9 cellular contexts compared by ENCODE assay signal in genomic region chr15:65376767-65377104, GRCh38. TPM values are rescaled to one million over a fixed set of nuclear protein-coding genes. Genes with fewer than 3 reads are reported as not detected.
DNase-seq lines count a peak whose midpoint lies in the region; ATAC-seq and TF ChIP-seq lines count a peak whose summit lies in the region.
"Had no signal": no experiment of that assay in that cellular context is flagged by ENCODE, and none has a peak within 500 bp of the region (broad histone marks: within the 10 kb centered on the region; RNA-seq: fewer than 3 reads in every experiment).

No MANE protein-coding gene starts in this region.

- no peak for TF ChIP-seq CTCF in BE2C (IDR thresholded peaks at IDR 0.05; ENCODE audit: low read depth, low read length)

- peaks cover 20% of the 10 kb centered on the region for H3K4me1 ChIP-seq in BE2C

- ATAC-seq in effector memory CD8-positive, alpha-beta T cell (replicated peaks) = peak; percentile 43
- ATAC-seq in natural killer cell treated with Interleukin-12 subunit alpha and Interleukin-12 subunit beta and Interleukin-15 and Interleukin-18, amount 100 ng/mL, for 72 hours = peak in 1 of 2 donors; percentile 20
- ATAC-seq in HG03159 (IDR thresholded peaks at IDR 0.05; ENCODE audit: unreplicated experiment) (no peak), HG03520 (IDR thresholded peaks at IDR 0.05; ENCODE audit: unreplicated experiment) (no peak), HG02870 (IDR thresholded peaks at IDR 0.05; ENCODE audit: unreplicated experiment) (no peak)

- H3K4me1 Mint-ChIP-seq in effector memory CD8-positive, alpha-beta T cell (ENCODE audit: low read depth in 2 of 2) = peaks cover 10 to 12% of the 10 kb centered on the region in 2 donors
- H3K4me1 Mint-ChIP-seq in natural killer cell treated with Interleukin-12 subunit alpha and Interleukin-12 subunit beta and Interleukin-15 and Interleukin-18, amount 100 ng/mL, for 72 hours (ENCODE audit: low read depth in 2 of 2) = peaks cover 8% of the 10 kb centered on the region in 2 donors

- no peak overlapping the region for H3K27ac Mint-ChIP-seq in effector memory CD8-positive, alpha-beta T cell
- no peak overlapping the region for H3K27ac Mint-ChIP-seq in natural killer cell treated with Interleukin-12 subunit alpha and Interleukin-12 subunit beta and Interleukin-15 and Interleukin-18, amount 100 ng/mL, for 72 hours

- peaks cover 62 to 85% of the 10 kb centered on the region in 2 donors for H3K27me3 Mint-ChIP-seq in effector memory CD8-positive, alpha-beta T cell
- peaks cover 34 to 60% of the 10 kb centered on the region in 2 donors for H3K27me3 Mint-ChIP-seq in natural killer cell treated with Interleukin-12 subunit alpha and Interleukin-12 subunit beta and Interleukin-15 and Interleukin-18, amount 100 ng/mL, for 72 hours

- DNase-seq in BE2C = peak; percentile 42
- DNase-seq in NCI-H1105 (lab: John Stamatoyannopoulos, UW) = peak; percentile 15
- DNase-seq in effector memory CD8-positive, alpha-beta T cell = no peak
- DNase-seq in natural killer cell treated with Interleukin-12 subunit alpha and Interleukin-12 subunit beta and Interleukin-15 and Interleukin-18, amount 100 ng/mL, for 72 hours (ENCODE audit: low spot score) = no peak
- no peak for DNase-seq in NAMALWA (ENCODE audit: low spot score)

- no peaks in the 10 kb centered on the region for H3K36me3 Mint-ChIP-seq in effector memory CD8-positive, alpha-beta T cell (ENCODE audit: insufficient read depth)
- H3K36me3 Mint-ChIP-seq in natural killer cell treated with Interleukin-12 subunit alpha and Interleukin-12 subunit beta and Interleukin-15 and Interleukin-18, amount 100 ng/mL, for 72 hours = no peaks in the 10 kb centered on the region

- no peaks in the 10 kb centered on the region for H3K27me3 ChIP-seq in BE2C

- peak overlapping the region; percentile 64 to 72 for H3K4me3 Mint-ChIP-seq in effector memory CD8-positive, alpha-beta T cell
- peak overlapping the region; percentile 68 for H3K4me3 Mint-ChIP-seq in natural killer cell treated with Interleukin-12 subunit alpha and Interleukin-12 subunit beta and Interleukin-15 and Interleukin-18, amount 100 ng/mL, for 72 hours

- H3K4me3 ChIP-seq in BE2C (ENCODE audit: low read depth, low read length) = peak overlapping the region; percentile 82

- H3K36me3 ChIP-seq in BE2C = peaks cover 16% of the 10 kb centered on the region
- H3K36me3 ChIP-seq: adrenal gland had no signal

- no peaks in the 10 kb centered on the region for H3K9me3 Mint-ChIP-seq in effector memory CD8-positive, alpha-beta T cell
- H3K9me3 Mint-ChIP-seq in natural killer cell treated with Interleukin-12 subunit alpha and Interleukin-12 subunit beta and Interleukin-15 and Interleukin-18, amount 100 ng/mL, for 72 hours = no peaks in the 10 kb centered on the region

- H3K9me3 ChIP-seq in BE2C = no peaks in the 10 kb centered on the region
- H3K9me3 ChIP-seq: adrenal gland had no signal

RNA-seq across cellular contexts. Expression of gene IGDCC3, which starts 1.1 kb away (rescaled TPM):
- 92.6 TPM for polyA plus RNA-seq in BE2C (2012; ENCODE audit: insufficient read depth, insufficient read length, low read depth)
- not detected for total RNA-seq in natural killer cell treated with Interleukin-12 subunit alpha and Interleukin-12 subunit beta and Interleukin-15 and Interleukin-18, amount 100 ng/mL, for 72 hours

RNA-seq across cellular contexts. Expression of gene IGDCC4, which starts 46.0 kb away (rescaled TPM):
- polyA plus RNA-seq in BE2C (2012; ENCODE audit: insufficient read depth, insufficient read length, low read depth) = 4.5 TPM
- under 1 TPM; 0.07 to 0.20 TPM for total RNA-seq in natural killer cell treated with Interleukin-12 subunit alpha and Interleukin-12 subunit beta and Interleukin-15 and Interleukin-18, amount 100 ng/mL, for 72 hours

Comparison
In these comparisons a context has a peak if more than half of its experiments do, and no peak if none do; other contexts are left out.
1. DNase-seq: peak in BE2C (single experiment) and NCI-H1105 (single experiment); none in effector memory CD8-positive, alpha-beta T cell (0 of 3), natural killer cell treated with Interleukin-12 subunit alpha and Interleukin-12 subunit beta and Interleukin-15 and Interleukin-18, amount 100 ng/mL, for 72 hours (single experiment) and NAMALWA (single experiment).